ENCODE assay signal across 18 cellular contexts in genomic region chr6:129183681-129184216, GRCh38.
DNase-seq lines count a peak whose midpoint lies in the region; ATAC-seq and TF ChIP-seq lines count a peak whose summit lies in the region.
"Had no signal": no experiment of that assay in that cellular context is flagged by ENCODE, and none has a peak within 500 bp of the region (broad histone marks: within the 10 kb centered on the region; RNA-seq: fewer than 3 reads in every experiment).

No MANE protein-coding gene starts in this region.

- no peak overlapping the region for H3K4me3 Mint-ChIP-seq in nephron progenitor cell
- H3K4me3 Mint-ChIP-seq in activated CD4-positive, alpha-beta T cell treated with anti-CD3 and anti-CD28 coated beads for 36 hours: no peak overlapping the region
- H3K4me3 Mint-ChIP-seq: activated CD4-positive, alpha-beta T cell treated with anti-CD3 and anti-CD28 coated beads, Interleukin-2, amount 10 ng/mL, durations not matched to agents 24 days and 14 days; activated naive CD4-positive, alpha-beta T cell treated with anti-CD3 and anti-CD28 coated beads, Interleukin-2, amount 50 U/mL, for 24 hours; CD14-positive monocyte had no signal

- H3K4me3 ChIP-seq in HEK293 (ENCODE audit: low read depth, low read length) (no peak overlapping the region), NB4 (ENCODE audit: low read depth, low read length) (no peak overlapping the region), choroid plexus epithelial cell (ENCODE audit: low read depth, low read length) (no peak overlapping the region)
- H3K4me3 ChIP-seq: heart right ventricle, pancreas, SJSA1, stomach had no signal

- TF ChIP-seq POLR2A in NB4 (IDR thresholded peaks at IDR 0.05; ENCODE audit: extremely low read depth, insufficient read length): no peak

- no peaks in the 10 kb centered on the region for H3K9me3 Mint-ChIP-seq in nephron progenitor cell
- H3K9me3 Mint-ChIP-seq in activated CD4-positive, alpha-beta T cell treated with anti-CD3 and anti-CD28 coated beads for 36 hours (ENCODE audit: low read depth): no peaks in the 10 kb centered on the region
- H3K9me3 Mint-ChIP-seq: activated CD4-positive, alpha-beta T cell treated with anti-CD3 and anti-CD28 coated beads, Interleukin-2, amount 10 ng/mL, durations not matched to agents 24 days and 14 days; activated naive CD4-positive, alpha-beta T cell treated with anti-CD3 and anti-CD28 coated beads, Interleukin-2, amount 50 U/mL, for 24 hours; CD14-positive monocyte had no signal

- TF ChIP-seq CTCF in HEK293 (tag by site-specific recombination; IDR thresholded peaks at IDR 0.05) (no peak), NB4 (IDR thresholded peaks at IDR 0.05; ENCODE audit: low read depth, low read length) (no peak), choroid plexus epithelial cell (conservative IDR thresholded peaks at IDR 0.05; ENCODE audit: low read depth, low read length) (no peak), nephron progenitor cell (IDR thresholded peaks at IDR 0.05) (no peak), GM20000 (IDR thresholded peaks at IDR 0.05; ENCODE audit: extremely low read depth, missing control alignments) (no peak)

- peaks cover 31% of the 10 kb centered on the region for H3K4me1 ChIP-seq in HEK293 (ENCODE audit: control insufficient read depth, insufficient read depth, low read length)
- H3K4me1 ChIP-seq: pancreas, stomach had no signal

- POLR2A ChIA-PET in HEK293 (lab: Yijun Ruan, JAX): no interaction called here
- POLR2A ChIA-PET in activated CD4-positive, alpha-beta T cell treated with anti-CD3 and anti-CD28 coated beads for 36 hours (lab: Charles Lee): no interaction called here

- no peaks in the 10 kb centered on the region for H3K36me3 ChIP-seq in HEK293 (ENCODE audit: control insufficient read depth in 2 of 2, insufficient read depth in 1 of 2, low read length in 2 of 2)
- H3K36me3 ChIP-seq: pancreas, SJSA1, stomach had no signal

- ATAC-seq in GM21515 (IDR thresholded peaks at IDR 0.05; ENCODE audit: unreplicated experiment): no peak
- no peak for ATAC-seq in activated CD4-positive, alpha-beta T cell treated with anti-CD3 and anti-CD28 coated beads for 36 hours
- ATAC-seq: pancreas had no signal

- H3K9me3 ChIP-seq in HEK293 (ENCODE audit: control insufficient read depth, insufficient read depth, low read depth, low read length): no peaks in the 10 kb centered on the region
- H3K9me3 ChIP-seq: heart right ventricle, pancreas, SJSA1, stomach had no signal

- intact Hi-C loops in activated CD4-positive, alpha-beta T cell treated with anti-CD3 and anti-CD28 coated beads for 36 hours (cut with DNase I, micrococcal nuclease): no loop called here

- H3K4me1 Mint-ChIP-seq in nephron progenitor cell: peaks cover 10% of the 10 kb centered on the region
- H3K4me1 Mint-ChIP-seq in activated CD4-positive, alpha-beta T cell treated with anti-CD3 and anti-CD28 coated beads for 36 hours: no peaks in the 10 kb centered on the region
- H3K4me1 Mint-ChIP-seq: activated CD4-positive, alpha-beta T cell treated with anti-CD3 and anti-CD28 coated beads, Interleukin-2, amount 10 ng/mL, durations not matched to agents 24 days and 14 days; activated naive CD4-positive, alpha-beta T cell treated with anti-CD3 and anti-CD28 coated beads, Interleukin-2, amount 50 U/mL, for 24 hours; CD14-positive monocyte had no signal

- H3K36me3 Mint-ChIP-seq in nephron progenitor cell (ENCODE audit: low read depth): no peaks in the 10 kb centered on the region
- H3K36me3 Mint-ChIP-seq in activated CD4-positive, alpha-beta T cell treated with anti-CD3 and anti-CD28 coated beads for 36 hours (ENCODE audit: low read depth): no peaks in the 10 kb centered on the region
- H3K36me3 Mint-ChIP-seq: activated naive CD4-positive, alpha-beta T cell treated with anti-CD3 and anti-CD28 coated beads, Interleukin-2, amount 50 U/mL, for 24 hours; CD14-positive monocyte had no signal

- peak overlapping the region; percentile 47 for H3K27ac ChIP-seq in HEK293 (ENCODE audit: extremely low read depth, low read depth, low read length)
- H3K27ac ChIP-seq: pancreas, SJSA1, stomach had no signal

- peak overlapping the region; percentile 36 for H3K27ac Mint-ChIP-seq in nephron progenitor cell
- H3K27ac Mint-ChIP-seq in activated CD4-positive, alpha-beta T cell treated with anti-CD3 and anti-CD28 coated beads for 36 hours: no peak overlapping the region
- H3K27ac Mint-ChIP-seq: activated CD4-positive, alpha-beta T cell treated with anti-CD3 and anti-CD28 coated beads, Interleukin-2, amount 10 ng/mL, durations not matched to agents 24 days and 14 days; activated naive CD4-positive, alpha-beta T cell treated with anti-CD3 and anti-CD28 coated beads, Interleukin-2, amount 50 U/mL, for 24 hours; CD14-positive monocyte had no signal

- CTCF ChIA-PET in HEK293 (lab: Yijun Ruan, JAX): interaction anchor here (0.6 kb wide), 1 partner anchor 264 kb away, joined by 3 read pairs; no protein-coding TSS in a partner anchor
- CTCF ChIA-PET in activated CD4-positive, alpha-beta T cell treated with anti-CD3 and anti-CD28 coated beads for 36 hours (lab: Charles Lee): no interaction called here

- DNase-seq in NB4 (ENCODE audit: low read depth): peak; percentile 4
- peak; percentile 58 for DNase-seq in choroid plexus epithelial cell (ENCODE audit: low read depth)
- DNase-seq in nephron progenitor cell: no peak
- DNase-seq in activated CD4-positive, alpha-beta T cell treated with anti-CD3 and anti-CD28 coated beads for 36 hours: no peak
- DNase-seq in GM20000 (ENCODE audit: low spot score): no peak
- no peak for DNase-seq in anterior cingulate cortex (lab: John Stamatoyannopoulos, UW)
- DNase-seq: activated CD4-positive, alpha-beta T cell treated with anti-CD3 and anti-CD28 coated beads, Interleukin-2, amount 10 ng/mL, durations not matched to agents 24 days and 14 days; central memory CD4-positive, alpha-beta T cell; heart right ventricle; MM.1S; pancreas; stomach; T-helper 9 cell had no signal

- H3K27me3 Mint-ChIP-seq in nephron progenitor cell (ENCODE audit: low read depth, poor library complexity): no peaks in the 10 kb centered on the region
- H3K27me3 Mint-ChIP-seq in activated CD4-positive, alpha-beta T cell treated with anti-CD3 and anti-CD28 coated beads for 36 hours: no peaks in the 10 kb centered on the region

TF ChIP-seq in HEK293, 187 proteins besides CTCF, POLR2A, EP300 and RAD21 (continues in another document):
- TF ChIP-seq ZNF114 (tag by site-specific recombination; IDR thresholded peaks at IDR 0.05) (no peak), KLF16 (tag by site-specific recombination; IDR thresholded peaks at IDR 0.05) (peak; percentile 21; the same call in 1 of the 2 replicates), ZNF121 (tag by site-specific recombination; IDR thresholded peaks at IDR 0.05) (0 out of 2 replicates have a peak, but pooled peaks have one; percentile 12), ZNF426 (tag by site-specific recombination; IDR thresholded peaks at IDR 0.05) (peak; percentile 8; the same call in 1 of the 2 replicates), ZNF76 (tag by site-specific recombination; IDR thresholded peaks at IDR 0.05; ENCODE audit: borderline replicate concordance, low read depth) (peak; percentile 13; the same call in 1 of the 2 replicates), GLIS2 (tag by site-specific recombination; IDR thresholded peaks at IDR 0.05) (no peak), PRDM4 (tag by site-specific recombination; IDR thresholded peaks at IDR 0.05) (peak; percentile 94), ZSCAN5A (tag by site-specific recombination; IDR thresholded peaks at IDR 0.05) (no peak)

Comparison
In these comparisons a context has a peak if more than half of its experiments do, and no peak if none do; other contexts are left out.
1. DNase-seq: peak in NB4 (single experiment) and choroid plexus epithelial cell (single experiment); none in nephron progenitor cell (single experiment), activated CD4-positive, alpha-beta T cell treated with anti-CD3 and anti-CD28 coated beads for 36 hours (single experiment), GM20000 (single experiment) and anterior cingulate cortex (0 of 58).